Comparison of ENCODE assay signal across 8 cellular contexts in the genomic region with DNA sequence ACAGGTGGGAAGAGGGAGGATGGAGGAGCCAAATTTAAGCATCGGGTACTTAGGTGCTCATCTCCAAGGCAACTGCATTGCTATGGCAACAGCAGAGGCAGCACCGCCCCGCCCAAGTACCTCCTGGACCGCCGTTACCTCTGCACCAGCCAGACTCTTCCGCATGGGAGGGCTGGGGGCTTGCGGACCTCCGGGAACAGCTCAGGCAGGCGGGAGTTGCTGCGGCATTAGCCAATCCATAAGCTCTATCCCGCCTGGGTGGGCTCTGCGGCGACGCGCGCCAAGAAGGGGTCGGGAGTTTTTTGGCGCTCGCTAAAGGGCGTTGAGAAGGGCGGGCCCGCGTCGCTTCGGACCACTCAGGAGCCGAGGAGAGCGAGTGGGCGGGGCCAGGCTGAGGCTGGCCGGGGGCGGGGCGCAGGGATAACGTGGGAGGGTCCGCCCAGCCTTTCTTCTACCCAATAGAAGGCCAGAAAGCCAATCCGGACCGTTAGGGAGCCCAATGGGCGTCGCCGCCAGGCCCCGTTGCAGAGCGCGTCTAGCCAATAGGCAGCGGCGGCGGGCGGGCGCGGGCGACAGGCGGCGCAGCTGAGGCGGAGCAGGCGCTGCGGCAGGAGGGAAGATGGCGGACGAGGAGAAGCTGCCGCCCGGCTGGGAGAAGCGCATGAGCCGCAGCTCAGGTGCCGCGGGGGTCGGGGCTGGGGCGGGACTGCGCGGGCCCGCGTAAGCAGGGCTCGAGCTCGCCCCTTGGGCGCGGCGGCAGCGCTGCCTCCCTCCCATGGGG. TPM values are rescaled to one million over a fixed set of nuclear protein-coding genes. Genes with fewer than 3 reads are reported as not detected.
DNase-seq lines count a peak whose midpoint lies in the region; ATAC-seq, FAIRE-seq and TF ChIP-seq lines count a peak whose summit lies in the region.

Gene PIN1, plus strand, starts transcription at position 593 of the 781 bp plus-strand sequence. Its CDS starts 27 bp downstream, at position 620.

- H3K4me2 ChIP-seq in Loucy (ENCODE audit: low read depth, low read length, poor library complexity, severe bottlenecking): peak within 1 kb of the TSS; percentile 100

- H3K4me3 ChIP-seq in Loucy (ENCODE audit: low read length, poor library complexity, severe bottlenecking): peak within 1 kb of the TSS; percentile 99

- H3F3A ChIP-seq in Loucy (ENCODE audit: low read depth): no peaks in the 10 kb centered on the region

- TF ChIP-seq POLR2A in H54 (IDR thresholded peaks at IDR 0.05; ENCODE audit: low read depth, low read length): peak; percentile 77
- peak; percentile 68 for TF ChIP-seq POLR2A in Raji (IDR thresholded peaks at IDR 0.05; ENCODE audit: insufficient read depth, low read depth, low read length)

- H2AFZ ChIP-seq in Loucy (ENCODE audit: low read length): peak within 1 kb of the TSS; percentile 87

- peak within 1 kb of the TSS; percentile 88 for H3K4me3 Mint-ChIP-seq in natural killer cell treated with Interleukin-12 subunit alpha and Interleukin-12 subunit beta and Interleukin-15 and Interleukin-18, amount 100 ng/mL, for 72 hours

- H3K36me3 Mint-ChIP-seq in natural killer cell treated with Interleukin-12 subunit alpha and Interleukin-12 subunit beta and Interleukin-15 and Interleukin-18, amount 100 ng/mL, for 72 hours: no peaks in the 10 kb centered on the region

- peaks cover 10% of the 10 kb centered on the region for H3K36me3 ChIP-seq in ES-I3 (ENCODE audit: insufficient read depth, low read length)
- no peaks in the 10 kb centered on the region for H3K36me3 ChIP-seq in Loucy (ENCODE audit: insufficient read depth, low read length)

- peaks cover 33% of the 10 kb centered on the region for H3K79me2 ChIP-seq in Loucy (ENCODE audit: insufficient read depth, low read length)

- no peaks in the 10 kb centered on the region for H3K27me3 Mint-ChIP-seq in natural killer cell treated with Interleukin-12 subunit alpha and Interleukin-12 subunit beta and Interleukin-15 and Interleukin-18, amount 100 ng/mL, for 72 hours

- no peaks in the 10 kb centered on the region for H3K9me3 ChIP-seq in ES-I3 (ENCODE audit: control insufficient read depth, insufficient read depth, low read length)
- no peaks in the 10 kb centered on the region for H3K9me3 ChIP-seq in Loucy (ENCODE audit: insufficient read depth, low read depth, low read length)

- TF ChIP-seq CTCF in Loucy (conservative IDR thresholded peaks at IDR 0.05; ENCODE audit: low read length): peak; percentile 25; the same call in 1 of the 2 replicates

- peak; percentile 97 for DNase-seq in H54 (ENCODE audit: insufficient read length, low spot score)
- peak; percentile 98 for DNase-seq in activated T-helper 9 cell treated with anti-CD3 and anti-CD28 coated beads, Interleukin-2, amount 50 U/mL, for 16 hours (ENCODE audit: low read depth)
- DNase-seq in fibroblast of peridontal ligament (ENCODE audit: extremely low read depth): peak; percentile 96
- peak; percentile 99 for DNase-seq in natural killer cell treated with Interleukin-12 subunit alpha and Interleukin-12 subunit beta and Interleukin-15 and Interleukin-18, amount 100 ng/mL, for 72 hours (ENCODE audit: low spot score)
- DNase-seq in stimulated activated naive CD8-positive, alpha-beta T cell treated with anti-CD3 and anti-CD28 coated beads, Interleukin-15, Interleukin-2, amounts not matched to agents 100 U/mL and 50 U/mL, for 24 hours: peak; percentile 99

- H3K27ac Mint-ChIP-seq in natural killer cell treated with Interleukin-12 subunit alpha and Interleukin-12 subunit beta and Interleukin-15 and Interleukin-18, amount 100 ng/mL, for 72 hours: peak within 1 kb of the TSS; percentile 45 to 75

- H3K9me3 Mint-ChIP-seq in natural killer cell treated with Interleukin-12 subunit alpha and Interleukin-12 subunit beta and Interleukin-15 and Interleukin-18, amount 100 ng/mL, for 72 hours: no peaks in the 10 kb centered on the region

- FAIRE-seq in H54 (lab: Jason Lieb, UNC): no peak

- H3K27me3 ChIP-seq in Loucy (ENCODE audit: insufficient read depth, low read length, poor library complexity, severe bottlenecking): no peaks in the 10 kb centered on the region

- peak within 1 kb of the TSS; percentile 77 for H3K9ac ChIP-seq in ES-I3 (ENCODE audit: low read depth, low read length)
- H3K9ac ChIP-seq in Loucy (ENCODE audit: low read depth, low read length, poor library complexity, severe bottlenecking): peak within 1 kb of the TSS; percentile 96

- peaks cover 17% of the 10 kb centered on the region for H4K20me1 ChIP-seq in Loucy (ENCODE audit: insufficient read depth, low read length, poor library complexity, severe bottlenecking)

- no peaks in the 10 kb centered on the region for H3K9me2 ChIP-seq in Loucy (replicated peaks; ENCODE audit: low read depth, low read length)

- peak; percentile 98 to 99 for ATAC-seq in natural killer cell treated with Interleukin-12 subunit alpha and Interleukin-12 subunit beta and Interleukin-15 and Interleukin-18, amount 100 ng/mL, for 72 hours
- ATAC-seq in stimulated activated naive CD8-positive, alpha-beta T cell treated with anti-CD3 and anti-CD28 coated beads, Interleukin-15, Interleukin-2, amounts not matched to agents 100 U/mL and 50 U/mL, for 24 hours: peak; percentile 99

- H3K4me1 ChIP-seq in ES-I3 (ENCODE audit: insufficient read depth, low read length): peaks cover 5% of the 10 kb centered on the region; the same call in 1 of the 2 replicates
- H3K4me1 ChIP-seq in Loucy (ENCODE audit: insufficient read depth, low read length, poor library complexity, severe bottlenecking): peaks cover 14% of the 10 kb centered on the region

- peaks cover 12 to 15% of the 10 kb centered on the region in 2 donors for H3K4me1 Mint-ChIP-seq in natural killer cell treated with Interleukin-12 subunit alpha and Interleukin-12 subunit beta and Interleukin-15 and Interleukin-18, amount 100 ng/mL, for 72 hours (ENCODE audit: low read depth in 2 of 2)

RNA-seq across cellular contexts. Expression of gene PIN1, which starts in this region (rescaled TPM):
- total RNA-seq in natural killer cell treated with Interleukin-12 subunit alpha and Interleukin-12 subunit beta and Interleukin-15 and Interleukin-18, amount 100 ng/mL, for 72 hours: 10 to 100 TPM; 95.1 to 96.4 TPM

Comparison
In these comparisons a context has a peak if more than half of its experiments do, and no peak if none do; other contexts are left out.
1. Peak in every context shown above with its lines: DNase-seq, ATAC-seq and H3K4me3 ChIP-seq.